Comparison of ENCODE assay signal across 18 cellular contexts in genomic region chr19:456547-457110, GRCh38. TPM values are rescaled to one million over a fixed set of nuclear protein-coding genes. Genes with fewer than 3 reads are reported as not detected.
DNase-seq lines count a peak whose midpoint lies in the region; ATAC-seq, FAIRE-seq and TF ChIP-seq lines count a peak whose summit lies in the region.
"Had no signal": no experiment of that assay in that cellular context is flagged by ENCODE, and none has a peak within 500 bp of the region (broad histone marks: within the 10 kb centered on the region; RNA-seq: fewer than 3 reads in every experiment).

No MANE protein-coding gene starts in this region.

- H4K20me1 ChIP-seq in HepG2 (ENCODE audit: insufficient read depth, low read length), result peaks cover 32% of the 10 kb centered on the region; the same call in 1 of the 2 replicates

- no peaks in the 10 kb centered on the region for H3K79me2 ChIP-seq in HepG2 (ENCODE audit: insufficient read depth, low read length)

- no peak overlapping the region for H3K27ac Mint-ChIP-seq in stimulated activated effector memory CD8-positive, alpha-beta T cell treated with anti-CD3 and anti-CD28 coated beads, Interleukin-12 subunit alpha, Interleukin-12 subunit beta, amount 100 ng/mL, for 72 hours
- H3K27ac Mint-ChIP-seq: CD4-positive, alpha-beta T cell had no signal

- no peak overlapping the region for H3K4me2 ChIP-seq in HepG2 (ENCODE audit: low read depth, low read length)

- H3K4me3 Mint-ChIP-seq in stimulated activated effector memory CD8-positive, alpha-beta T cell treated with anti-CD3 and anti-CD28 coated beads, Interleukin-12 subunit alpha, Interleukin-12 subunit beta, amount 100 ng/mL, for 72 hours, result no peak overlapping the region
- H3K4me3 Mint-ChIP-seq: CD4-positive, alpha-beta T cell had no signal

- DNase-seq in left cardiac atrium (peak; percentile 10), left ventricle myocardium superior (no peak), NCI-H748 treated with DMSO at 0.1 percent for 48 hours (lab: John Stamatoyannopoulos, UW) (peak; percentile 0), HepG2 (ENCODE audit: low spot score) (no peak), DMS53 (lab: John Stamatoyannopoulos, UW) (no peak), omental fat pad (ENCODE audit: low spot score) (no peak)
- DNase-seq in stimulated activated effector memory CD8-positive, alpha-beta T cell treated with anti-CD3 and anti-CD28 coated beads, Interleukin-12 subunit alpha, Interleukin-12 subunit beta, amount 100 ng/mL, for 72 hours (ENCODE audit: low spot score in 2 of 2), result no peak
- DNase-seq: CD4-positive, alpha-beta T cell; GM23248; KBM-7; NCI-H187 treated with DMSO at 0.1 percent for 48 hours; NCI-H226; NCI-H524 had no signal

- in situ Hi-C loops in HepG2 (cut with HindIII; ENCODE audit: extremely low pct_ligation_motif_present, low pct_unique_long_range_greater_than_20kb), result no loop called here

- H3K36me3 Mint-ChIP-seq in stimulated activated effector memory CD8-positive, alpha-beta T cell treated with anti-CD3 and anti-CD28 coated beads, Interleukin-12 subunit alpha, Interleukin-12 subunit beta, amount 100 ng/mL, for 72 hours, result no peaks in the 10 kb centered on the region

- no peak overlapping the region for H3K9ac ChIP-seq in HepG2 (ENCODE audit: insufficient read depth, low read depth, low read length)
- H3K9ac ChIP-seq: GM23248 had no signal

- FAIRE-seq in HepG2 (lab: Jason Lieb, UNC), result no peak
- FAIRE-seq: A204.1, GM12891, GM19239 had no signal

- H3K9me3 Mint-ChIP-seq in stimulated activated effector memory CD8-positive, alpha-beta T cell treated with anti-CD3 and anti-CD28 coated beads, Interleukin-12 subunit alpha, Interleukin-12 subunit beta, amount 100 ng/mL, for 72 hours, result no peaks in the 10 kb centered on the region
- H3K9me3 Mint-ChIP-seq: CD4-positive, alpha-beta T cell had no signal

- H3K4me3 ChIP-seq in HepG2 (replicated peaks in 1 of 3; ENCODE audit: insufficient read depth in 1 of 3, low read depth in 2 of 3, low read length in 3 of 3), result no peak overlapping the region
- H3K4me3 ChIP-seq: GM23248 had no signal

- H3K36me3 ChIP-seq in HepG2 (replicated peaks in 1 of 2; ENCODE audit: control insufficient read depth in 1 of 2, insufficient read depth in 2 of 2, low read length in 2 of 2), result no peaks in the 10 kb centered on the region; a peak in 1 of 5 replicates

- no peaks in the 10 kb centered on the region for H3K9me3 ChIP-seq in HepG2 (ENCODE audit: low read length)

- intact Hi-C loops in left cardiac atrium (cut with DNase I) (no loop called here), left ventricle myocardium superior (cut with micrococcal nuclease) (no loop called here), HepG2 (cut with micrococcal nuclease; ENCODE audit: unreplicated experiment) (no loop called here)

- H3K4me1 ChIP-seq in HepG2 (ENCODE audit: insufficient read depth, low read length), result peaks cover 22% of the 10 kb centered on the region

- CTCF ChIA-PET in HepG2 (lab: Yijun Ruan, JAX; ENCODE audit: low intra/inter-chr PET ratio, low total read pairs), result no interaction called here

- POLR2A ChIA-PET in HepG2 (lab: Yijun Ruan, JAX), result no interaction called here

- no peak for TF ChIP-seq RAD21 in HepG2 (CRISPR knock-in tag; IDR thresholded peaks at IDR 0.05)

- no peak for TF ChIP-seq EP300 in HepG2 (IDR thresholded peaks at IDR 0.05; ENCODE audit: low read depth in 2 of 2, low read length in 2 of 2)
- TF ChIP-seq EP300 in HepG2 (CRISPR knock-in tag; IDR thresholded peaks at IDR 0.05; ENCODE audit: borderline replicate concordance), result no peak

- H3K27ac ChIP-seq in HepG2 (ENCODE audit: extremely low read length, insufficient read depth, low read length), result no peak overlapping the region
- H3K27ac ChIP-seq: GM23248 had no signal

- no peak overlapping the region for H2AFZ ChIP-seq in HepG2 (ENCODE audit: low read length)
- H2AFZ ChIP-seq: GM23248 had no signal

- H3K27me3 ChIP-seq in HepG2 (ENCODE audit: control insufficient read depth in 1 of 2, insufficient read depth in 2 of 2, low read length in 2 of 2), result no peaks in the 10 kb centered on the region; a peak in 1 of 5 replicates

- TF ChIP-seq CTCF in HepG2 (CRISPR knock-in tag; IDR thresholded peaks at IDR 0.05) (no peak), omental fat pad (IDR thresholded peaks at IDR 0.05) (no peak)

- no peak for ATAC-seq in left cardiac atrium
- ATAC-seq in left ventricle myocardium superior, result no peak
- no peak for ATAC-seq in HepG2
- ATAC-seq in stimulated activated effector memory CD8-positive, alpha-beta T cell treated with anti-CD3 and anti-CD28 coated beads, Interleukin-12 subunit alpha, Interleukin-12 subunit beta, amount 100 ng/mL, for 72 hours, result peak; percentile 5
- ATAC-seq in omental fat pad (ENCODE audit: low FRiP score), result no peak
- ATAC-seq: Panc1, Right ventricle myocardium inferior had no signal

- no peak for TF ChIP-seq POLR2A in HepG2 (IDR thresholded peaks at IDR 0.05; ENCODE audit: insufficient read depth in 1 of 2, low read depth in 2 of 2, low read length in 2 of 2)

- 64% methylated on average over 16 of the region's 18 CpGs for WGBS in HepG2 (ENCODE audit: low lambda C conversion rate)

- H3K4me1 Mint-ChIP-seq in stimulated activated effector memory CD8-positive, alpha-beta T cell treated with anti-CD3 and anti-CD28 coated beads, Interleukin-12 subunit alpha, Interleukin-12 subunit beta, amount 100 ng/mL, for 72 hours, result peaks cover 3% of the 10 kb centered on the region

- BruUV-seq in HepG2 (replicated peaks; lab: Mats Ljungman, UMichigan), result no TSS peak

RNA-seq across cellular contexts. Expression of gene SHC2, which starts 4.2 kb away (rescaled TPM):
- 10 to 100 TPM; 10.7 to 19.4 TPM for total RNA-seq in left cardiac atrium
- 11.0 TPM for total RNA-seq in left ventricle myocardium superior
- total RNA-seq in HepG2 (2016; rRNA removed; fragmentation: Illumina TruSeq; extraction: Trizol), result 4.8 and 9.0 TPM in 2 replicates
- total RNA-seq in HepG2 (2016; cell fraction: cytosol; rRNA removed; fragmentation: Illumina TruSeq; extraction: Trizol; ENCODE audit: low read depth), result 11.0 and 12.0 TPM in 2 replicates
- 3.9 and 8.8 TPM in 2 replicates for total RNA-seq in HepG2 (2016; cell fraction: insoluble cytoplasmic fraction; rRNA removed; fragmentation: Illumina TruSeq; extraction: Trizol)
- total RNA-seq in HepG2 (2016; cell fraction: membrane; rRNA removed; fragmentation: Illumina TruSeq; extraction: Trizol), result 12.6 and 14.2 TPM in 2 replicates
- 7.1 and 9.7 TPM in 2 replicates for total RNA-seq in HepG2 (2016; cell fraction: nucleus; rRNA removed; fragmentation: Illumina TruSeq; extraction: Trizol)
- 18.3 and 35.8 TPM in 2 replicates for polyA plus RNA-seq in HepG2 (2011; rRNA removed)
- 12.4 and 18.0 TPM in 2 replicates for polyA plus RNA-seq in HepG2 (2011; cell fraction: cytosol; rRNA removed)
- 247 and 276 TPM in 2 replicates for polyA plus RNA-seq in HepG2 (2011; cell fraction: nucleus; rRNA removed)
- 21.5 and 36.3 TPM in 2 replicates for polyA plus RNA-seq in HepG2 (2012)
- polyA plus RNA-seq in HepG2 (2016; cell fraction: cytosol; fragmentation: Illumina TruSeq; extraction: Trizol; ENCODE audit: low read depth), result 11.4 and 12.5 TPM in 2 replicates
- polyA plus RNA-seq in HepG2 (2016; cell fraction: insoluble cytoplasmic fraction; fragmentation: Illumina TruSeq; extraction: Trizol; ENCODE audit: low read depth), result 4.7 and 5.3 TPM in 2 replicates
- polyA plus RNA-seq in HepG2 (2016; cell fraction: membrane; fragmentation: Illumina TruSeq; extraction: Trizol; ENCODE audit: low read depth), result 13.0 and 14.2 TPM in 2 replicates
- polyA plus RNA-seq in HepG2 (2016; cell fraction: nucleus; fragmentation: Illumina TruSeq; extraction: Trizol; ENCODE audit: insufficient read depth, low read depth), result 30.5 and 30.9 TPM in 2 replicates
- 39.0 TPM in 1 of 2 replicates, not detected in the other for polyA minus RNA-seq in HepG2 (2011; rRNA and poly(A)+ RNA removed; ENCODE audit: low replicate concordance)
- polyA minus RNA-seq in HepG2 (2011; cell fraction: cytosol; rRNA and poly(A)+ RNA removed), result 11.5 and 24.1 TPM in 2 replicates
- 14.5 and 16.0 TPM in 2 replicates for polyA minus RNA-seq in HepG2 (2011; cell fraction: nucleus; rRNA and poly(A)+ RNA removed)
- 10 to 100 TPM; 11.7 to 27.1 (median 18.8) TPM for total RNA-seq in omental fat pad
- total RNA-seq: GM23248 had no signal
- polyA plus RNA-seq: GM23248 had no signal

RNA-seq across cellular contexts. Expression of gene MADCAM1, which starts 39.7 kb away (rescaled TPM):
- total RNA-seq in left cardiac atrium (under 1 TPM; 0.24 to 0.41 TPM), left ventricle myocardium superior (0.37 TPM), HepG2 (2016; rRNA removed; fragmentation: Illumina TruSeq; extraction: Trizol) (0.21 and 0.33 TPM in 2 replicates), omental fat pad (under 1 TPM in 1 of 4 donors, not detected in 3; 0.69 TPM)
- 0.30 and 0.44 TPM in 2 replicates for total RNA-seq in HepG2 (2016; cell fraction: cytosol; rRNA removed; fragmentation: Illumina TruSeq; extraction: Trizol; ENCODE audit: low read depth)
- total RNA-seq in HepG2 (2016; cell fraction: insoluble cytoplasmic fraction; rRNA removed; fragmentation: Illumina TruSeq; extraction: Trizol), result 0.30 TPM in 1 of 2 replicates, not detected in the other
- total RNA-seq in HepG2 (2016; cell fraction: membrane; rRNA removed; fragmentation: Illumina TruSeq; extraction: Trizol), result 0.37 and 0.45 TPM in 2 replicates
- total RNA-seq in HepG2 (2016; cell fraction: nucleus; rRNA removed; fragmentation: Illumina TruSeq; extraction: Trizol), result 0.22 TPM in 1 of 2 replicates, not detected in the other
- polyA plus RNA-seq in HepG2 (2011; rRNA removed), result 0.29 and 0.39 TPM in 2 replicates
- 0.42 and 0.60 TPM in 2 replicates for polyA plus RNA-seq in HepG2 (2011; cell fraction: cytosol; rRNA removed)
- polyA plus RNA-seq in HepG2 (2011; cell fraction: nucleus; rRNA removed), result 1.9 and 2.3 TPM in 2 replicates
- polyA plus RNA-seq in HepG2 (2012), result 1.7 and 2.3 TPM in 2 replicates
- polyA plus RNA-seq in HepG2 (2016; cell fraction: cytosol; fragmentation: Illumina TruSeq; extraction: Trizol; ENCODE audit: low read depth), result 0.62 and 0.89 TPM in 2 replicates
- 0.33 and 0.51 TPM in 2 replicates for polyA plus RNA-seq in HepG2 (2016; cell fraction: insoluble cytoplasmic fraction; fragmentation: Illumina TruSeq; extraction: Trizol; ENCODE audit: low read depth)
- polyA plus RNA-seq in HepG2 (2016; cell fraction: membrane; fragmentation: Illumina TruSeq; extraction: Trizol; ENCODE audit: low read depth), result 0.74 and 0.99 TPM in 2 replicates
- polyA plus RNA-seq in HepG2 (2016; cell fraction: nucleus; fragmentation: Illumina TruSeq; extraction: Trizol; ENCODE audit: insufficient read depth, low read depth), result 0.89 and 1.4 TPM in 2 replicates
- 1.1 TPM in 1 of 2 replicates, not detected in the other for polyA minus RNA-seq in HepG2 (2011; rRNA and poly(A)+ RNA removed; ENCODE audit: low replicate concordance)
- 0.62 and 0.89 TPM in 2 replicates for polyA minus RNA-seq in HepG2 (2011; cell fraction: cytosol; rRNA and poly(A)+ RNA removed)
- 0.26 and 0.75 TPM in 2 replicates for polyA minus RNA-seq in HepG2 (2011; cell fraction: nucleus; rRNA and poly(A)+ RNA removed)

RNA-seq across cellular contexts. Expression of gene C2CD4C, which starts 47.7 kb away (rescaled TPM):
- total RNA-seq in left cardiac atrium (under 1 TPM; 0.76 to 0.88 TPM), left ventricle myocardium superior (1.3 TPM), HepG2 (2016; rRNA removed; fragmentation: Illumina TruSeq; extraction: Trizol) (not detected in 2 replicates), omental fat pad (1 to 10 TPM in 3 of 4 donors, under 1 TPM in 1; 0.19 to 9.6 (median 1.8) TPM)
- total RNA-seq in HepG2 (2016; cell fraction: cytosol; rRNA removed; fragmentation: Illumina TruSeq; extraction: Trizol; ENCODE audit: low read depth), result not detected in 2 replicates
- not detected in 2 replicates for total RNA-seq in HepG2 (2016; cell fraction: insoluble cytoplasmic fraction; rRNA removed; fragmentation: Illumina TruSeq; extraction: Trizol)
- total RNA-seq in HepG2 (2016; cell fraction: membrane; rRNA removed; fragmentation: Illumina TruSeq; extraction: Trizol), result not detected in 2 replicates
- not detected in 2 replicates for total RNA-seq in HepG2 (2016; cell fraction: nucleus; rRNA removed; fragmentation: Illumina TruSeq; extraction: Trizol)
- not detected in 2 replicates for polyA plus RNA-seq in HepG2 (2011; rRNA removed)
- not detected in 2 replicates for polyA plus RNA-seq in HepG2 (2011; cell fraction: cytosol; rRNA removed)
- polyA plus RNA-seq in HepG2 (2011; cell fraction: nucleus; rRNA removed), result 0.16 and 0.36 TPM in 2 replicates
- 0.12 TPM in 1 of 2 replicates, not detected in the other for polyA plus RNA-seq in HepG2 (2012)
- not detected in 2 replicates for polyA plus RNA-seq in HepG2 (2016; cell fraction: cytosol; fragmentation: Illumina TruSeq; extraction: Trizol; ENCODE audit: low read depth)
- not detected in 2 replicates for polyA plus RNA-seq in HepG2 (2016; cell fraction: insoluble cytoplasmic fraction; fragmentation: Illumina TruSeq; extraction: Trizol; ENCODE audit: low read depth)
- polyA plus RNA-seq in HepG2 (2016; cell fraction: membrane; fragmentation: Illumina TruSeq; extraction: Trizol; ENCODE audit: low read depth), result not detected in 2 replicates
- not detected in 2 replicates for polyA plus RNA-seq in HepG2 (2016; cell fraction: nucleus; fragmentation: Illumina TruSeq; extraction: Trizol; ENCODE audit: insufficient read depth, low read depth)
- not detected in 2 replicates for polyA minus RNA-seq in HepG2 (2011; rRNA and poly(A)+ RNA removed; ENCODE audit: low replicate concordance)
- not detected in 2 replicates for polyA minus RNA-seq in HepG2 (2011; cell fraction: cytosol; rRNA and poly(A)+ RNA removed)
- polyA minus RNA-seq in HepG2 (2011; cell fraction: nucleus; rRNA and poly(A)+ RNA removed), result not detected in 2 replicates
- total RNA-seq: CD4-positive, alpha-beta T cell had no signal

RNA-seq across cellular contexts. Expression of gene TPGS1, which starts 50.7 kb away (rescaled TPM):
- total RNA-seq in left cardiac atrium (10 to 100 TPM; 12.1 to 14.9 TPM), left ventricle myocardium superior (10.5 TPM), HepG2 (2016; rRNA removed; fragmentation: Illumina TruSeq; extraction: Trizol) (4.2 and 6.2 TPM in 2 replicates), omental fat pad (10 to 100 TPM; 45.5 to 61.2 (median 46.1) TPM)
- total RNA-seq in HepG2 (2016; cell fraction: cytosol; rRNA removed; fragmentation: Illumina TruSeq; extraction: Trizol; ENCODE audit: low read depth), result 4.1 and 5.0 TPM in 2 replicates
- total RNA-seq in HepG2 (2016; cell fraction: insoluble cytoplasmic fraction; rRNA removed; fragmentation: Illumina TruSeq; extraction: Trizol), result 3.9 and 5.0 TPM in 2 replicates
- 4.2 and 4.9 TPM in 2 replicates for total RNA-seq in HepG2 (2016; cell fraction: membrane; rRNA removed; fragmentation: Illumina TruSeq; extraction: Trizol)
- total RNA-seq in HepG2 (2016; cell fraction: nucleus; rRNA removed; fragmentation: Illumina TruSeq; extraction: Trizol), result 2.4 and 3.4 TPM in 2 replicates
- polyA plus RNA-seq in HepG2 (2011; rRNA removed), result 1.1 and 2.0 TPM in 2 replicates
- 1.7 and 4.3 TPM in 2 replicates for polyA plus RNA-seq in HepG2 (2011; cell fraction: cytosol; rRNA removed)
- polyA plus RNA-seq in HepG2 (2011; cell fraction: nucleus; rRNA removed), result 3.3 and 3.7 TPM in 2 replicates
- 1.0 and 2.2 TPM in 2 replicates for polyA plus RNA-seq in HepG2 (2012)
- 2.0 and 2.2 TPM in 2 replicates for polyA plus RNA-seq in HepG2 (2016; cell fraction: cytosol; fragmentation: Illumina TruSeq; extraction: Trizol; ENCODE audit: low read depth)
- polyA plus RNA-seq in HepG2 (2016; cell fraction: insoluble cytoplasmic fraction; fragmentation: Illumina TruSeq; extraction: Trizol; ENCODE audit: low read depth), result 3.3 and 4.8 TPM in 2 replicates
- 2.0 and 2.2 TPM in 2 replicates for polyA plus RNA-seq in HepG2 (2016; cell fraction: membrane; fragmentation: Illumina TruSeq; extraction: Trizol; ENCODE audit: low read depth)
- polyA plus RNA-seq in HepG2 (2016; cell fraction: nucleus; fragmentation: Illumina TruSeq; extraction: Trizol; ENCODE audit: insufficient read depth, low read depth), result 3.1 and 4.1 TPM in 2 replicates
- polyA minus RNA-seq in HepG2 (2011; rRNA and poly(A)+ RNA removed; ENCODE audit: low replicate concordance), result 2.3 and 2.8 TPM in 2 replicates
- 1.4 and 1.8 TPM in 2 replicates for polyA minus RNA-seq in HepG2 (2011; cell fraction: cytosol; rRNA and poly(A)+ RNA removed)
- 2.1 and 2.3 TPM in 2 replicates for polyA minus RNA-seq in HepG2 (2011; cell fraction: nucleus; rRNA and poly(A)+ RNA removed)

Comparison
In these comparisons a context has a peak if more than half of its experiments do, and no peak if none do; other contexts are left out.
1. DNase-seq: peak in left cardiac atrium (single experiment) and NCI-H748 treated with DMSO at 0.1 percent for 48 hours (single experiment); none in left ventricle myocardium superior (single experiment), HepG2 (single experiment), stimulated activated effector memory CD8-positive, alpha-beta T cell treated with anti-CD3 and anti-CD28 coated beads, Interleukin-12 subunit alpha, Interleukin-12 subunit beta, amount 100 ng/mL, for 72 hours (0 of 2), DMS53 (single experiment) and omental fat pad (single experiment).